ENCODE assay signal across 9 cellular contexts in the genomic region with DNA sequence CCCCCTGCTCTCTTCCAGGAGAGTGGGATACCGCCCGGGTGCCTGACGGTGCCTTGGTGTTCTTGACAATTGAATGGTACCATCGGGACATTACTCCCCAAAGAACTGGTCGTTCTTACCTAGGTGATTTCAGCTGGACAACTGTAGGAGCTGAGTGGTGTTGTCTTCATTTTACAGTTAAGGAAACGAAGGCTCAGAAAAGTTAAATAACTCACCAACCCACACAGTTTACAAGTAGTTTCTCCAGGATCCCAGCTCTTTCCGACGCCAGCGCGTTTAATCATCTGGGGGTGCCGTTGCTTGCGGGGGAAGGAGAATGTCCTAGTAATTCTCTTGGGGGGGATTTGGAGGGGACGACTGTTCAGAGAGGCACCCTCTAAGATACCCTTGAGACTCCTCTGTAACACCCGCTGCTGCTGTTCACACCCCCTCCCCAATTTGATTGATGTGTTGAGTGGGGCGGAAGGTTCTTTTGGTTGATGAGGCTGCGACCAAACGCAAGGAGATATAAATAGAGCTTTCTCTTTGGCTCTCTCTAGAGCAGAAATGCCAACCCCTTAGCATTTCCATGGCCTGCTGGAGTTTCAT. TPM values are rescaled to one million over a fixed set of nuclear protein-coding genes. Genes with fewer than 3 reads are reported as not detected.
DNase-seq lines count a peak whose midpoint lies in the region; ATAC-seq and TF ChIP-seq lines count a peak whose summit lies in the region.
"Had no signal": no experiment of that assay in that cellular context is flagged by ENCODE, and none has a peak within 500 bp of the region (broad histone marks: within the 10 kb centered on the region; RNA-seq: fewer than 3 reads in every experiment).

No MANE protein-coding gene starts in this region.

- H3K9me2 ChIP-seq in hepatocyte (replicated peaks; ENCODE audit: insufficient read depth) = no peaks in the 10 kb centered on the region

- H3K36me3 Mint-ChIP-seq in T-helper 1 cell treated with Interleukin-12 subunit alpha and Interleukin-12 subunit beta and Interleukin-4 antibody, amounts not matched to agents 30 μg/mL and 1 μg/mL, for 36 hours (ENCODE audit: low read depth) = peaks cover 42% of the 10 kb centered on the region

- H3K4me3 ChIP-seq in dorsolateral prefrontal cortex = peak overlapping the region in 41 of 59 donors; percentile 7 to 69 (median 60)
- no peak overlapping the region for H3K4me3 ChIP-seq in hepatocyte

- H3K36me3 ChIP-seq in hepatocyte (replicated peaks; ENCODE audit: insufficient read depth, low read depth) = no peaks in the 10 kb centered on the region

- H3K4me3 Mint-ChIP-seq in T-helper 1 cell treated with Interleukin-12 subunit alpha and Interleukin-12 subunit beta and Interleukin-4 antibody, amounts not matched to agents 30 μg/mL and 1 μg/mL, for 36 hours = peak overlapping the region; percentile 99

- peaks cover 0 to 33% (median 13%) of the 10 kb centered on the region in 45 donors for H3K27me3 ChIP-seq in dorsolateral prefrontal cortex
- peaks cover 52% of the 10 kb centered on the region for H3K27me3 ChIP-seq in hepatocyte

- intact Hi-C loops in dorsolateral prefrontal cortex (cut with DNase I) = no loop called here

- no peaks in the 10 kb centered on the region for H3K9me3 ChIP-seq in hepatocyte (ENCODE audit: low read depth)

- H3K27ac Mint-ChIP-seq in T-helper 1 cell treated with Interleukin-12 subunit alpha and Interleukin-12 subunit beta and Interleukin-4 antibody, amounts not matched to agents 30 μg/mL and 1 μg/mL, for 36 hours = peak overlapping the region; percentile 96

- no peaks in the 10 kb centered on the region for H3K27me3 Mint-ChIP-seq in T-helper 1 cell treated with Interleukin-12 subunit alpha and Interleukin-12 subunit beta and Interleukin-4 antibody, amounts not matched to agents 30 μg/mL and 1 μg/mL, for 36 hours (ENCODE audit: low read depth)

- no peaks in the 10 kb centered on the region for H3K9me3 Mint-ChIP-seq in T-helper 1 cell treated with Interleukin-12 subunit alpha and Interleukin-12 subunit beta and Interleukin-4 antibody, amounts not matched to agents 30 μg/mL and 1 μg/mL, for 36 hours

- no peaks in the 10 kb centered on the region for H3K79me2 ChIP-seq in hepatocyte

- peaks cover 52% of the 10 kb centered on the region for H3K4me1 Mint-ChIP-seq in T-helper 1 cell treated with Interleukin-12 subunit alpha and Interleukin-12 subunit beta and Interleukin-4 antibody, amounts not matched to agents 30 μg/mL and 1 μg/mL, for 36 hours (ENCODE audit: low read depth)

- H3K27ac ChIP-seq in dorsolateral prefrontal cortex (peak overlapping the region in 16 of 59 donors; percentile 3 to 65 (median 34)), hepatocyte (no peak overlapping the region)
- H3K27ac ChIP-seq: foreskin keratinocyte had no signal

- no peak overlapping the region for H3K4me2 ChIP-seq in hepatocyte

- no peaks in the 10 kb centered on the region for H4K20me1 ChIP-seq in hepatocyte (ENCODE audit: insufficient read depth, poor library complexity, severe bottlenecking)

- TF ChIP-seq CTCF in dorsolateral prefrontal cortex (IDR thresholded peaks at IDR 0.05 in 54 of 56, conservative IDR thresholded peaks at IDR 0.05 in 2 of 56; ENCODE audit: low read depth in 1 of 56, partially characterized antibody in 56 of 56) (no peak), hepatocyte (IDR thresholded peaks at IDR 0.05; ENCODE audit: poor library complexity) (no peak)

- peak; percentile 19 to 30 for DNase-seq in activated CD4-positive, alpha-beta T cell treated with anti-CD3 and anti-CD28 coated beads for 4 hours
- DNase-seq in activated CD4-positive, alpha-beta T cell treated with anti-CD3 and anti-CD28 coated beads for 1 hour = no peak
- DNase-seq in dorsolateral prefrontal cortex (no peak), occipital lobe (lab: John Stamatoyannopoulos, UW) (no peak), hepatocyte (ENCODE audit: low spot score) (no peak), SW480 (ENCODE audit: low spot score) (no peak)
- DNase-seq in stimulated activated naive CD8-positive, alpha-beta T cell treated with anti-CD3 and anti-CD28 coated beads, Interleukin-15, Interleukin-2, amounts not matched to agents 100 U/mL and 50 U/mL, for 24 hours = peak; percentile 55
- DNase-seq: foreskin keratinocyte had no signal

- 72% methylated on average over 17 of the region's 17 CpGs for WGBS in hepatocyte (ENCODE audit: low lambda C conversion rate, missing lambda C conversion rate)

- no peak overlapping the region for H2AFZ ChIP-seq in hepatocyte

- peak; percentile 3 for ATAC-seq in stimulated activated naive CD8-positive, alpha-beta T cell treated with anti-CD3 and anti-CD28 coated beads, Interleukin-15, Interleukin-2, amounts not matched to agents 100 U/mL and 50 U/mL, for 24 hours
- ATAC-seq: foreskin keratinocyte had no signal

- peaks cover 5% of the 10 kb centered on the region for H3K4me1 ChIP-seq in hepatocyte (ENCODE audit: insufficient read depth)
- H3K4me1 ChIP-seq: foreskin keratinocyte had no signal

RNA-seq across cellular contexts. Expression of a gene that starts 1.8 kb away (rescaled TPM):
- total RNA-seq in dorsolateral prefrontal cortex (10 to 100 TPM in 117 of 120 experiments, 1 to 10 TPM in 3; 8.0 to 31.5 (median 16.2) TPM), occipital lobe (13.3 TPM), hepatocyte (1.0 and 1.3 TPM in 2 replicates)
- 1.2 and 3.2 TPM in 2 replicates for polyA plus RNA-seq in hepatocyte

Comparison
In these comparisons a context has a peak if more than half of its experiments do, and no peak if none do; other contexts are left out.
1. DNase-seq: peak in activated CD4-positive, alpha-beta T cell treated with anti-CD3 and anti-CD28 coated beads for 4 hours (2 of 2) and stimulated activated naive CD8-positive, alpha-beta T cell treated with anti-CD3 and anti-CD28 coated beads, Interleukin-15, Interleukin-2, amounts not matched to agents 100 U/mL and 50 U/mL, for 24 hours (single experiment); none in activated CD4-positive, alpha-beta T cell treated with anti-CD3 and anti-CD28 coated beads for 1 hour (single experiment), dorsolateral prefrontal cortex (0 of 10), occipital lobe (single experiment), hepatocyte (single experiment) and SW480 (single experiment).